ENCODE assay signal across 8 cellular contexts in the genomic region with DNA sequence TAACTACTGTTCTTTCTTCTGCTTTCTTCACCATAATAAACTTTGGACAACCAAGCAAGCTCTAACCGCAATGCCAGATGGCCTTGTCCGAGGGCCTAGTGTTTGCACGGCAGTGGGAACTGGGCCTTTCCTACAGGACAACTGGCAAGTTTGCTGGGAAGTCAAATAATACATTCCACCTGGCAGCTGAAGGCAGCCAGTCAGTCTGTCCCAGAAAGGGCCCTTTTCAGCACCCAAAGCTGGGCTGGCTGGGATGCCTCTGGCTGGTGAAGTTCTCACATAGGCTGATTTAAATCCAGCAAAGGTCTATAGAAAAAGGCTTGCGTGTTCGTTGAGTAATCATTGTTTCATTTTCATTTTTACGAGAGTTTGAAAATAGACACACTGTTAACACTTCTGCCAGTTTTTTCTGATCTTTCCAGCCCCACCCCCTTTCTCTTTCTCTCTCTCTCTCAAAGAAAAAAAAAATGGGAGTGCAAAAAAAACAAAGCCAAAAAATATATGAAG.
A peak's percentile ranks its signal among the peaks of the same experiment; 100 is the strongest.
DNase-seq lines count a peak whose midpoint lies in the region; ATAC-seq and TF ChIP-seq lines count a peak whose summit lies in the region.

No MANE protein-coding gene starts in this region.

- H3K56ac ChIP-seq in H9 (ENCODE audit: insufficient read length, low read depth, low read length): no peak overlapping the region

- H3K14ac ChIP-seq in H9 (ENCODE audit: insufficient read depth, low read length): no peak overlapping the region

- H4K5ac ChIP-seq in H9 (ENCODE audit: insufficient read length, low read depth, low read length): no peak overlapping the region

- TF ChIP-seq CTCF in VCaP (conservative IDR thresholded peaks at IDR 0.05) (no peak), H9 (conservative IDR thresholded peaks at IDR 0.05) (no peak)

- H3K23me2 ChIP-seq in H9 (ENCODE audit: insufficient read length, low read depth, low read length, poor library complexity, severe bottlenecking): no peaks in the 10 kb centered on the region

- H3K4me1 ChIP-seq in H9 (ENCODE audit: insufficient read depth, low read length): no peaks in the 10 kb centered on the region

- no peak overlapping the region for H2BK20ac ChIP-seq in H9 (ENCODE audit: low read depth, low read length, poor library complexity, severe bottlenecking)

- no peak overlapping the region for H3K4ac ChIP-seq in H9 (ENCODE audit: low read depth, low read length)

- H4K8ac ChIP-seq in H9 (replicated peaks; ENCODE audit: insufficient read length, low read depth, low read length): no peak overlapping the region

- H2BK15ac ChIP-seq in H9 (ENCODE audit: low read depth, low read length): no peak overlapping the region

- no peak overlapping the region for H3K27ac Mint-ChIP-seq in H9

- no peak overlapping the region for H2BK5ac ChIP-seq in H9 (ENCODE audit: insufficient read length, low read length)

- H3T11ph ChIP-seq in H9 (ENCODE audit: low read length): no peak overlapping the region

- no peaks in the 10 kb centered on the region for H3K4me1 Mint-ChIP-seq in H9

- ATAC-seq in HG03025 (IDR thresholded peaks at IDR 0.05; ENCODE audit: low FRiP score, unreplicated experiment): peak; percentile 71

- H3K27ac ChIP-seq in VCaP (peak overlapping the region; percentile 56), H9 (ENCODE audit: insufficient read length, low read depth, low read length) (no peak overlapping the region)

- no peak overlapping the region for H2BK120ac ChIP-seq in H9 (ENCODE audit: low read depth, low read length, poor library complexity, severe bottlenecking)

- no peak overlapping the region for H2AFZ ChIP-seq in H9 (ENCODE audit: low read length)

- no peaks in the 10 kb centered on the region; a peak in 1 of 5 replicates for H3K9me3 Mint-ChIP-seq in H9

- no CpG with 5 or more reads among the region's 6 CpGs for WGBS in H9 (ENCODE audit: extremely low coverage, insufficient read length, low lambda C conversion rate)

- no peaks in the 10 kb centered on the region for H4K20me1 ChIP-seq in H9 (ENCODE audit: control insufficient read depth, insufficient read depth, insufficient read length)

- H3K18ac ChIP-seq in H9 (ENCODE audit: insufficient read length, low read depth, low read length): no peak overlapping the region

- no peaks in the 10 kb centered on the region for H3K36me3 Mint-ChIP-seq in H9 (ENCODE audit: insufficient read depth in 1 of 3, low read depth in 3 of 3)

- H3K4me3 Mint-ChIP-seq in H9: no peak overlapping the region

- peak; percentile 72 for DNase-seq in activated CD8-positive, alpha-beta memory T cell treated with anti-CD3 and anti-CD28 coated beads for 24 hours
- DNase-seq in activated CD8-positive, alpha-beta memory T cell treated with anti-CD3 and anti-CD28 coated beads, Interleukin-2, amount 50 U/mL, for 4 hours: no peak
- DNase-seq in foreskin melanocyte (peak; percentile 57), H9 (no peak), NCI-H446 treated with DMSO at 0.1 percent for 48 hours (lab: John Stamatoyannopoulos, UW) (no peak)
- DNase-seq in stimulated activated CD4-positive, alpha-beta T cell treated with anti-CD3 and anti-CD28 coated beads, Interleukin-2, amount 100 ng/mL, for 24 hours: peak; percentile 37

- H3K23ac ChIP-seq in H9 (ENCODE audit: insufficient read length, low read depth, low read length): no peak overlapping the region

- no peaks in the 10 kb centered on the region for H3K79me1 ChIP-seq in H9 (ENCODE audit: insufficient read depth, low read depth, low read length, poor library complexity, severe bottlenecking)

- H2AK5ac ChIP-seq in H9 (ENCODE audit: insufficient read length, low read length): no peak overlapping the region

- no peak overlapping the region for H3K4me2 ChIP-seq in H9 (ENCODE audit: insufficient read depth, insufficient read length, low read length)

- H2BK12ac ChIP-seq in H9 (ENCODE audit: insufficient read length, low read depth, low read length): no peak overlapping the region

- H4K91ac ChIP-seq in H9 (ENCODE audit: insufficient read length, low read depth, low read length): no peak overlapping the region

- no peaks in the 10 kb centered on the region for H3K9me3 ChIP-seq in H9 (ENCODE audit: control insufficient read depth, low read depth, low read length)

- peaks cover 8% of the 10 kb centered on the region for H3K27me3 Mint-ChIP-seq in H9 (ENCODE audit: low read depth)

- H3K27me3 ChIP-seq in H9 (ENCODE audit: insufficient read depth, low read length): no peaks in the 10 kb centered on the region

- H3K9ac ChIP-seq in H9 (ENCODE audit: extremely low read depth, insufficient read length, low read length): no peak overlapping the region

- H3K79me2 ChIP-seq in H9 (ENCODE audit: insufficient read depth, low read length): no peaks in the 10 kb centered on the region

Comparison
In these comparisons a context has a peak if more than half of its experiments do, and no peak if none do; other contexts are left out.
1. DNase-seq: peak in activated CD8-positive, alpha-beta memory T cell treated with anti-CD3 and anti-CD28 coated beads for 24 hours (single experiment), foreskin melanocyte (single experiment) and stimulated activated CD4-positive, alpha-beta T cell treated with anti-CD3 and anti-CD28 coated beads, Interleukin-2, amount 100 ng/mL, for 24 hours (2 of 2); none in activated CD8-positive, alpha-beta memory T cell treated with anti-CD3 and anti-CD28 coated beads, Interleukin-2, amount 50 U/mL, for 4 hours (single experiment), H9 (single experiment) and NCI-H446 treated with DMSO at 0.1 percent for 48 hours (single experiment).